In the genomic region with DNA sequence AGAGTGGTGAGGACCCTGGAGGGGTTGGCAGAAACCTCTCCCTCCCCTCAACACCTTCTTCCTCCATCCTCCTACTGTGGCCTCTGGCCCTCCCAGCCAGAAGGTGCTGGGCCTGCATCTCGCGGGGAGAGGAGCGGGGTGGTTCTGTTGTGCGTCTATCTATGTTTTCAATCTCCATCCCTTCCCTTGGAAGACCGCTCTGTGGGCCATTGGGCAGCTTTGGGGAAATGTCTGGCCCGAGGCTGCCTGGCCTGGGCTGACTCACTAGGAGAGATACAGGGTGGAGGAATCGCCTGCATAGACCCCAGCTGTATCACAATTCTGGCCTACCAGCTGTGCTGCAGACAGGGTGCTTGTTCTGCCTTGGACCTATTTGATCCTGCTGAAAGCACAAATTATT, we compare ENCODE assay signal across 23 cellular contexts. TPM values are rescaled to one million over a fixed set of nuclear protein-coding genes. Genes with fewer than 3 reads are reported as not detected.
"Had no signal": no experiment of that assay in that cellular context is flagged by ENCODE, and none has a peak within 500 bp of the region (broad histone marks: within the 10 kb centered on the region; RNA-seq: fewer than 3 reads in every experiment).

No MANE protein-coding gene starts in this region.

- H3K4me3 ChIP-seq: esophagus muscularis mucosa, left lung, prostate gland, sigmoid colon, skin epidermis, spleen, thoracic aorta, tibial nerve, upper lobe of left lung had no signal

- FAIRE-seq: colon, endothelial cell of umbilical vein, kidney, urothelium cell line had no signal

- DNase-seq: effector memory CD4-positive, alpha-beta T cell; foreskin keratinocyte; kidney; left lung; mesendoderm; midbrain; naive thymus-derived CD4-positive, alpha-beta T cell; nucleus accumbens; right cardiac atrium; sigmoid colon; spleen; stimulated activated CD4-positive, alpha-beta T cell treated with anti-CD3 and anti-CD28 coated beads, Interleukin-15, amount 100 ng/mL, for 24 hours; stimulated activated CD4-positive, alpha-beta T cell treated with anti-CD3 and anti-CD28 coated beads, Interleukin-2, amount 100 ng/mL, for 48 hours; stimulated activated naive B cell treated with anti-CD40 and anti-IgM and Interleukin-4, amounts not matched to agents 10 μg/mL and 1 μg/mL and 100 μg/mL, for 72 hours; upper lobe of left lung had no signal

- H3K27me3 ChIP-seq: esophagus muscularis mucosa, sigmoid colon had no signal

- H3K36me3 ChIP-seq: esophagus muscularis mucosa, left lung, prostate gland, sigmoid colon, spleen, thoracic aorta, tibial nerve, upper lobe of left lung had no signal

- ATAC-seq: foreskin keratinocyte; left lung; naive thymus-derived CD4-positive, alpha-beta T cell; right cardiac atrium; stimulated activated naive B cell treated with anti-CD40 and anti-IgM and Interleukin-4, amounts not matched to agents 10 μg/mL and 1 μg/mL and 100 μg/mL, for 72 hours had no signal

- H3K9me3 ChIP-seq: esophagus muscularis mucosa, left lung, prostate gland, sigmoid colon, thoracic aorta, upper lobe of left lung had no signal

- H3K27ac ChIP-seq: esophagus muscularis mucosa, foreskin keratinocyte, left lung, prostate gland, spleen, thoracic aorta, tibial nerve, upper lobe of left lung had no signal

- H3K4me1 ChIP-seq: foreskin keratinocyte had no signal

RNA-seq across cellular contexts. Expression of a gene that starts 48.4 kb away (rescaled TPM):
- polyA plus RNA-seq: naive thymus-derived CD4-positive, alpha-beta T cell had no signal
